2 cellular contexts compared by ENCODE assay signal in the genomic region with DNA sequence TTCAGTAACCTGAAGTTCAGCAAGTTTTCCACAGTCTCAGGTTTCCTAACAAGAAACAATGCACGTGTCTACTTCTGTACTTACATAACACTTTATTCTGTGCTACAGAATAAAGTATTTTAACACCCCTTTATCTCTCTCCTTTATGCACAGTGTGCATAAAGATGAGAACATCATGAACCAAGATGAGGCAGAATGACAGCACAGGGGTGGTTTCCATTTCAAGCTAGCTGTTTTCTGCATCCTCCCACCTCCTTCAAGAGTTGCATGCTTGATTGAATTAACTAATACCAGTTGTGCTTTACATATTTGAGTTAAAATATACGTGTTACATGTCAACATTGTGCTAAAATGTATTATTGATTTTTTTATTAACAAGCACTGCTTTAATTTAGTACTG.
A peak's percentile ranks its signal among the peaks of the same experiment; 100 is the strongest.
DNase-seq lines count a peak whose midpoint lies in the region.

No MANE protein-coding gene starts in this region.

- DNase-seq in putamen (ENCODE audit: low spot score) (peak; percentile 35), superior temporal gyrus (ENCODE audit: extremely low spot score) (peak; percentile 10)
